20 cellular contexts compared by ENCODE assay signal in the genomic region with DNA sequence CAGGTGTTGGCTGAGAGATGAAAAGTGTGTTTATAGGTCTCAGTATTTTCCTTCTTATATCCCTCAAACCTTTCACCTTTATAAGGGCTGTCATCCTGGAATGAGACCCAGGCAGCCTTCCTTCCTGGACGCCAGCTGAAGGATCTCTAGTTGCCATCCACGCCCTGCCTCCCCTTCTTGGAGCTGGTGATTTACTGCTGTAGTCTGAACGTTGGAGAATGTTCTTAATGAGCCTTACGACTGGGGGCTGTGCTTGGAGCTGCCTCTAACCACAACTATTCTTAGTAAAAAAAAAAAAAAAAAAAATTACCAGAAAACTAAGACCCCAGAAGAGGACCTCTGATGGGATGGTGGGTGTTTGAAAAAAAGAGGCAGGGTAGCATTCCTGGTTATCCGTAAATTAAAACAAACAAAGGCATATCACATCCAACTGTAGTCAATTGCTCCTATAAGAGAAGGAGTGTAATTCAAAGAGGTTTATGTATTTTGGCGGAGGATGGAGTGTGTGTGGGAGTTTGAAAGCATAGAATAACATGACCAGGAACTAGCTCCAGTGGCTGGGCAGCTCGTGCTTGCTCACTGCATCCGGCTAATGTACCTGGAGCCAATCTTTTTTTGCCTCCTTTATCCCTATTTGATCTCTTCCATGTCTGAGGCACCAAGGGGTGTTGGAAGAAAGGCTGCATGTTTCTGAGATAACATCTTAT.
A peak's percentile ranks its signal among the peaks of the same experiment; 100 is the strongest.
DNase-seq lines count a peak whose midpoint lies in the region; ATAC-seq and TF ChIP-seq lines count a peak whose summit lies in the region.
"Had no signal": no experiment of that assay in that cellular context is flagged by ENCODE, and none has a peak within 500 bp of the region (broad histone marks: within the 10 kb centered on the region; RNA-seq: fewer than 3 reads in every experiment).

No MANE protein-coding gene starts in this region.

- peaks cover 9% of the 10 kb centered on the region for H3K9me3 Mint-ChIP-seq in activated T-helper 17 cell treated with anti-CD3 and anti-CD28 coated beads, Interleukin-2, amount 50 U/mL, for 72 hours
- H3K9me3 Mint-ChIP-seq: effector memory CD8-positive, alpha-beta T cell; memory B cell had no signal

- H3K36me3 ChIP-seq in OCI-LY7 (ENCODE audit: insufficient read depth, low read length), result no peaks in the 10 kb centered on the region
- H3K36me3 ChIP-seq: heart right ventricle, SJCRH30, tibial artery had no signal

- H3K4me2 ChIP-seq in OCI-LY7 (ENCODE audit: low read length), result no peak overlapping the region

- H3K4me1 ChIP-seq in OCI-LY7 (ENCODE audit: insufficient read depth, low read length, poor library complexity, severe bottlenecking), result no peaks in the 10 kb centered on the region
- H3K4me1 ChIP-seq: SJCRH30 had no signal

- 0 out of 2 replicates have a peak overlapping the region, but pooled peaks have one; percentile 7 for H2AFZ ChIP-seq in OCI-LY7 (ENCODE audit: low read length)

- H4K20me1 ChIP-seq in OCI-LY7 (ENCODE audit: insufficient read depth, low read length), result no peaks in the 10 kb centered on the region

- TF ChIP-seq CTCF in OCI-LY7 (conservative IDR thresholded peaks at IDR 0.05; ENCODE audit: low read length), result no peak
- TF ChIP-seq CTCF in fibroblast of the aortic adventitia (IDR thresholded peaks at IDR 0.05; ENCODE audit: insufficient read depth, low read length), result no peak

- DNase-seq in DMS153 treated with DMSO at 0.1 percent for 48 hours (lab: John Stamatoyannopoulos, UW; ENCODE audit: unreplicated experiment) (peak; percentile 45), OCI-LY7 (ENCODE audit: low spot score) (no peak), fibroblast of the aortic adventitia (ENCODE audit: low read depth) (peak; percentile 33), renal cortical epithelial cell (ENCODE audit: low read depth) (peak; percentile 22), NCI-H446 treated with DMSO at 0.1 percent for 48 hours (lab: John Stamatoyannopoulos, UW) (no peak), caudate nucleus (lab: John Stamatoyannopoulos, UW) (no peak), NCI-H2081 treated with DMSO at 0.1 percent for 48 hours (lab: John Stamatoyannopoulos, UW) (no peak)
- DNase-seq: activated CD4-positive, CD25-positive, alpha-beta regulatory T cell; activated CD8-positive, alpha-beta memory T cell treated with anti-CD3 and anti-CD28 coated beads for 24 hours; activated naive CD8-positive, alpha-beta T cell treated with anti-CD3 and anti-CD28 coated beads, Interleukin-2, amount 10 ng/mL, durations not matched to agents 7 days and 5 days; CD4-positive, CD25-positive, alpha-beta regulatory T cell; effector memory CD8-positive, alpha-beta T cell; heart right ventricle; NCI-H526 treated with DMSO at 0.1 percent for 48 hours; SJCRH30; stimulated activated CD4-positive, alpha-beta T cell treated with anti-CD3 and anti-CD28 coated beads, Interleukin-12 subunit alpha, Interleukin-12 subunit beta, amount 100 ng/mL, for 4 hours; tibial artery had no signal

- CTCF ChIA-PET in OCI-LY7 (lab: Charles Lee; ENCODE audit: unreplicated experiment), result no interaction called here

- intact Hi-C loops in OCI-LY7 (cut with micrococcal nuclease; ENCODE audit: unreplicated experiment), result no loop called here

- POLR2A ChIA-PET in OCI-LY7 (lab: Charles Lee), result interaction anchor here (0.6 to 0.7 kb wide), 3 partner anchors 59 to 427 kb away, joined by 3 to 8 read pairs (median 3); no protein-coding TSS in a partner anchor

- no peaks in the 10 kb centered on the region for H3K9me3 ChIP-seq in OCI-LY7 (ENCODE audit: low read length)
- H3K9me3 ChIP-seq: heart right ventricle, SJCRH30, tibial artery had no signal

- H3K4me3 Mint-ChIP-seq in activated T-helper 17 cell treated with anti-CD3 and anti-CD28 coated beads, Interleukin-2, amount 50 U/mL, for 72 hours, result no peak overlapping the region
- H3K4me3 Mint-ChIP-seq: activated naive CD8-positive, alpha-beta T cell treated with anti-CD3 and anti-CD28 coated beads, Interleukin-2, amount 10 ng/mL, durations not matched to agents 7 days and 5 days; activated T-helper 1 cell treated with anti-CD3 and anti-CD28 coated beads, Interleukin-12 subunit alpha, Interleukin-12 subunit beta, Interleukin-2, Interleukin-4 antibody, amounts not matched to agents 30 ng/mL and 10 ng/mL and 1 ng/mL, durations not matched to agents 14 hours and 24 hours and 36 hours; CD4-positive, CD25-positive, alpha-beta regulatory T cell; effector memory CD8-positive, alpha-beta T cell; memory B cell had no signal

- no peaks in the 10 kb centered on the region for H3K36me3 Mint-ChIP-seq in activated T-helper 17 cell treated with anti-CD3 and anti-CD28 coated beads, Interleukin-2, amount 50 U/mL, for 72 hours (ENCODE audit: low read depth)
- H3K36me3 Mint-ChIP-seq: CD4-positive, CD25-positive, alpha-beta regulatory T cell had no signal

- H3K4me3 ChIP-seq in OCI-LY7 (ENCODE audit: low read depth, low read length, poor library complexity, severe bottlenecking) (no peak overlapping the region), fibroblast of the aortic adventitia (ENCODE audit: low read depth, low read length) (no peak overlapping the region)
- H3K4me3 ChIP-seq: heart right ventricle, SJCRH30, tibial artery had no signal

- H3K27ac Mint-ChIP-seq in activated T-helper 17 cell treated with anti-CD3 and anti-CD28 coated beads, Interleukin-2, amount 50 U/mL, for 72 hours, result no peak overlapping the region
- H3K27ac Mint-ChIP-seq: activated naive CD8-positive, alpha-beta T cell treated with anti-CD3 and anti-CD28 coated beads, Interleukin-2, amount 10 ng/mL, durations not matched to agents 7 days and 5 days; activated T-helper 1 cell treated with anti-CD3 and anti-CD28 coated beads, Interleukin-12 subunit alpha, Interleukin-12 subunit beta, Interleukin-2, Interleukin-4 antibody, amounts not matched to agents 30 ng/mL and 10 ng/mL and 1 ng/mL, durations not matched to agents 14 hours and 24 hours and 36 hours; effector memory CD8-positive, alpha-beta T cell; memory B cell had no signal

- ATAC-seq in activated T-helper 17 cell treated with anti-CD3 and anti-CD28 coated beads, Interleukin-2, amount 50 U/mL, for 72 hours (replicated peaks), result no peak
- ATAC-seq: effector memory CD8-positive, alpha-beta T cell; heart right ventricle had no signal

- H3K27me3 Mint-ChIP-seq in activated T-helper 17 cell treated with anti-CD3 and anti-CD28 coated beads, Interleukin-2, amount 50 U/mL, for 72 hours, result no peaks in the 10 kb centered on the region

- H3K9me2 ChIP-seq in OCI-LY7 (ENCODE audit: insufficient read depth, low read length), result no peaks in the 10 kb centered on the region

- peaks cover 19% of the 10 kb centered on the region for H3K4me1 Mint-ChIP-seq in activated T-helper 17 cell treated with anti-CD3 and anti-CD28 coated beads, Interleukin-2, amount 50 U/mL, for 72 hours

- no peak overlapping the region for H3K27ac ChIP-seq in OCI-LY7 (ENCODE audit: low read depth, low read length, poor library complexity, severe bottlenecking)
- H3K27ac ChIP-seq in caudate nucleus (ENCODE audit: low read depth, low read length), result no peak overlapping the region
- H3K27ac ChIP-seq: heart right ventricle, SJCRH30 had no signal

- no peaks in the 10 kb centered on the region for H3K79me2 ChIP-seq in OCI-LY7 (ENCODE audit: insufficient read depth, low read depth, low read length)

- BruUV-seq in OCI-LY7 (replicated peaks; lab: Mats Ljungman, UMichigan), result no TSS peak

Comparison
In these comparisons a context has a peak if more than half of its experiments do, and no peak if none do; other contexts are left out.
1. DNase-seq: peak in DMS153 treated with DMSO at 0.1 percent for 48 hours (single experiment), fibroblast of the aortic adventitia (single experiment) and renal cortical epithelial cell (single experiment); none in OCI-LY7 (single experiment), NCI-H446 treated with DMSO at 0.1 percent for 48 hours (single experiment), caudate nucleus (0 of 61) and NCI-H2081 treated with DMSO at 0.1 percent for 48 hours (single experiment).